1 cellular context compared by ENCODE assay signal in the genomic region with DNA sequence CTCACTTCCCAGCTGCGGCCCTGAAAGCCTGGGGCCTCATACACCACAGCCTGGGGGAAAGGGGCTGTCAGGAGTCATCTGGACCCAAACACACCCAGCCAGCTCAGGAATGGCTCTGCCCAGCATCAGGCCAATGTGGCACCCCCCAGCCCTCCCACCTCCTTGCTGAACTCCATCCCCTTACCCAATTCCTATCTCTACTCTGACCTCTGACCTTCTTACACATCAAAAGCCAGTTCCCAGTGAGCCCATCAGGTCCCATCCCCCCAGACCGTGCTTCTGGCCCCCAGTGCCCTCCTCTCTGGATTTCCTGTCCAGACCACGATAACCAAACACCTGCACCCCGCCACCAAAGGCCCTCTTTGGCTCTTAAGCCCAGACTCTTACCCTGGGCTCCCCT.
TF ChIP-seq lines count a peak whose summit lies in the region.

No MANE protein-coding gene starts in this region.

TF ChIP-seq in IMR-90, 13 proteins besides CTCF, POLR2A, EP300 and RAD21:
- TF ChIP-seq RCOR1 (IDR thresholded peaks at IDR 0.05; ENCODE audit: insufficient replicate concordance, low read length) (no peak), BHLHE40 (IDR thresholded peaks at IDR 0.05; ENCODE audit: low read depth, low read length) (no peak), MAFK (IDR thresholded peaks at IDR 0.05; ENCODE audit: low read depth, low read length) (no peak), CHD1 (IDR thresholded peaks at IDR 0.05; ENCODE audit: low read depth, low read length) (no peak), SMC3 (IDR thresholded peaks at IDR 0.05; ENCODE audit: low read depth, low read length) (no peak), MAZ (IDR thresholded peaks at IDR 0.05; ENCODE audit: borderline replicate concordance, low read depth, low read length) (no peak), NFE2L2 (IDR thresholded peaks at IDR 0.05; ENCODE audit: low read depth, low read length) (no peak), FOS (IDR thresholded peaks at IDR 0.05; ENCODE audit: low read depth, low read length) (no peak), RFX5 (IDR thresholded peaks at IDR 0.05; ENCODE audit: low read depth, low read length) (no peak), MXI1 (IDR thresholded peaks at IDR 0.05; ENCODE audit: borderline replicate concordance, low read depth, low read length) (no peak), CEBPB (IDR thresholded peaks at IDR 0.05; ENCODE audit: low read depth, low read length) (no peak)
- TF ChIP-seq, protein P1, sequence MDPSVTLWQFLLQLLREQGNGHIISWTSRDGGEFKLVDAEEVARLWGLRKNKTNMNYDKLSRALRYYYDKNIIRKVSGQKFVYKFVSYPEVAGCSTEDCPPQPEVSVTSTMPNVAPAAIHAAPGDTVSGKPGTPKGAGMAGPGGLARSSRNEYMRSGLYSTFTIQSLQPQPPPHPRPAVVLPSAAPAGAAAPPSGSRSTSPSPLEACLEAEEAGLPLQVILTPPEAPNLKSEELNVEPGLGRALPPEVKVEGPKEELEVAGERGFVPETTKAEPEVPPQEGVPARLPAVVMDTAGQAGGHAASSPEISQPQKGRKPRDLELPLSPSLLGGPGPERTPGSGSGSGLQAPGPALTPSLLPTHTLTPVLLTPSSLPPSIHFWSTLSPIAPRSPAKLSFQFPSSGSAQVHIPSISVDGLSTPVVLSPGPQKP (IDR thresholded peaks at IDR 0.05; ENCODE audit: borderline replicate concordance, low read depth, low read length): no peak
- TF ChIP-seq, protein P2, sequence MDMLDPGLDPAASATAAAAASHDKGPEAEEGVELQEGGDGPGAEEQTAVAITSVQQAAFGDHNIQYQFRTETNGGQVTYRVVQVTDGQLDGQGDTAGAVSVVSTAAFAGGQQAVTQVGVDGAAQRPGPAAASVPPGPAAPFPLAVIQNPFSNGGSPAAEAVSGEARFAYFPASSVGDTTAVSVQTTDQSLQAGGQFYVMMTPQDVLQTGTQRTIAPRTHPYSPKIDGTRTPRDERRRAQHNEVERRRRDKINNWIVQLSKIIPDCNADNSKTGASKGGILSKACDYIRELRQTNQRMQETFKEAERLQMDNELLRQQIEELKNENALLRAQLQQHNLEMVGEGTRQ (IDR thresholded peaks at IDR 0.05; ENCODE audit: low read depth, low read length): no peak
